10 cellular contexts compared by ENCODE assay signal in the genomic region with DNA sequence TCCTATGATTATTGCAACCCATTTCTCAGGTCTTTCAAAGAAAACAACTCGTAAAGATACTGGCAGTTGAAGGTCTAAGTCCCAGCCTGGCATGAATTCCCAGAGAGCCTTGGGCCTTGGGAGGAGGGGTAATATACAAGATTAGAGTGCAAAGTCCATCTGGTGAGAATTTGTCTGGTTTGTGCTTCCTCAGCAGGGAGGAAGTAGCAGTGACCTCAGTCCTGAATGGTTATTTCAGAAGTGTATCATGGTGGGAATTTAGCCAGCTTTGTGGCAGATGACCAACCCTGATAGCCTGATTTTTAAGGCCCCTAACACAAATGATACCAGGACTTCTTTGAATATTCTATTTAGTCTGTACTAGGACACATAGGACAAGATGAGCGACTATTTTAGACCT.
DNase-seq lines count a peak whose midpoint lies in the region; ATAC-seq and TF ChIP-seq lines count a peak whose summit lies in the region.
"Had no signal": no experiment of that assay in that cellular context is flagged by ENCODE, and none has a peak within 500 bp of the region (broad histone marks: within the 10 kb centered on the region; RNA-seq: fewer than 3 reads in every experiment).

No MANE protein-coding gene starts in this region.

- no peaks in the 10 kb centered on the region for H3K36me3 Mint-ChIP-seq in activated T-cell treated with anti-CD3 and anti-CD28 coated beads, Interleukin-2, amount 50 U/mL, for 72 hours (ENCODE audit: insufficient read depth in 2 of 2)
- H3K36me3 Mint-ChIP-seq in activated CD4-positive, alpha-beta memory T cell treated with anti-CD3 and anti-CD28 coated beads, Interleukin-2, amount 10 ng/mL, durations not matched to agents 7 days and 5 days (ENCODE audit: low read depth) = no peaks in the 10 kb centered on the region

- in situ Hi-C loops in ACHN (cut with HindIII; ENCODE audit: low pct_ligation_motif_present, low pct_unique_long_range_greater_than_20kb, low sequenced_read_pairs) = no loop called here

- H3K4me3 ChIP-seq in foreskin fibroblast (ENCODE audit: low read depth in 1 of 2, low read length in 2 of 2) (no peak overlapping the region), thyroid gland (replicated peaks in 1 of 3) (no peak overlapping the region)
- H3K4me3 ChIP-seq: MG63 had no signal

- 87% methylated on average over 2 of the region's 2 CpGs for WGBS in thyroid gland, 2 donors

- no peak for DNase-seq in activated T-cell treated with anti-CD3 and anti-CD28 coated beads, Interleukin-2, amount 50 U/mL, for 72 hours
- DNase-seq in activated T-cell treated with anti-CD3 and anti-CD28 coated beads, Interleukin-2, amount 50 U/mL, for 48 hours = no peak
- DNase-seq in RKO (ENCODE audit: low spot score) = peak; percentile 34
- DNase-seq in foreskin fibroblast = peak; percentile 60 to 69
- no peak for DNase-seq in thyroid gland
- no peak for DNase-seq in ACHN
- no peak for DNase-seq in stimulated activated CD4-positive, alpha-beta T cell treated with anti-CD3 and anti-CD28 coated beads, Interleukin-4, amount 100 ng/mL, for 24 hours
- DNase-seq in activated CD4-positive, alpha-beta memory T cell treated with anti-CD3 and anti-CD28 coated beads, Interleukin-2, amount 10 ng/mL, durations not matched to agents 7 days and 5 days = no peak
- DNase-seq: effector CD4-positive, alpha-beta T cell; MG63 had no signal

- no peaks in the 10 kb centered on the region for H3K9me3 Mint-ChIP-seq in activated T-cell treated with anti-CD3 and anti-CD28 coated beads, Interleukin-2, amount 50 U/mL, for 72 hours
- no peaks in the 10 kb centered on the region for H3K9me3 Mint-ChIP-seq in activated CD4-positive, alpha-beta memory T cell treated with anti-CD3 and anti-CD28 coated beads, Interleukin-2, amount 10 ng/mL, durations not matched to agents 7 days and 5 days

- intact Hi-C loops in thyroid gland (cut with DNase I) = no loop called here

- CTCF ChIA-PET in activated CD4-positive, alpha-beta memory T cell treated with anti-CD3 and anti-CD28 coated beads, Interleukin-2, amount 10 ng/mL, durations not matched to agents 7 days and 5 days (lab: Charles Lee) = no interaction called here

- TF ChIP-seq POLR2A in thyroid gland (IDR thresholded peaks at IDR 0.05) = no peak

- H3K36me3 ChIP-seq in thyroid gland = no peaks in the 10 kb centered on the region
- H3K36me3 ChIP-seq: MG63 had no signal

- TF ChIP-seq CTCF in foreskin fibroblast (IDR thresholded peaks at IDR 0.05; ENCODE audit: low read depth, low read length) (no peak), thyroid gland (IDR thresholded peaks at IDR 0.05) (no peak)

- no peaks in the 10 kb centered on the region for H3K27me3 ChIP-seq in thyroid gland
- H3K27me3 ChIP-seq: MG63 had no signal

- no peak for ATAC-seq in activated T-cell treated with anti-CD3 and anti-CD28 coated beads, Interleukin-2, amount 50 U/mL, for 72 hours (replicated peaks in 1 of 2)

- POLR2A ChIA-PET in activated CD4-positive, alpha-beta memory T cell treated with anti-CD3 and anti-CD28 coated beads, Interleukin-2, amount 10 ng/mL, durations not matched to agents 7 days and 5 days (lab: Charles Lee) = no interaction called here

- H3K27ac ChIP-seq in thyroid gland = peak overlapping the region; percentile 68 to 88 (median 88)

- H3K4me1 Mint-ChIP-seq in activated T-cell treated with anti-CD3 and anti-CD28 coated beads, Interleukin-2, amount 50 U/mL, for 72 hours (ENCODE audit: low read depth) = peaks cover 18% of the 10 kb centered on the region
- peaks cover 12% of the 10 kb centered on the region for H3K4me1 Mint-ChIP-seq in activated CD4-positive, alpha-beta memory T cell treated with anti-CD3 and anti-CD28 coated beads, Interleukin-2, amount 10 ng/mL, durations not matched to agents 7 days and 5 days

- H3K27me3 Mint-ChIP-seq in activated T-cell treated with anti-CD3 and anti-CD28 coated beads, Interleukin-2, amount 50 U/mL, for 72 hours (ENCODE audit: low read depth) = no peaks in the 10 kb centered on the region
- H3K27me3 Mint-ChIP-seq in activated CD4-positive, alpha-beta memory T cell treated with anti-CD3 and anti-CD28 coated beads, Interleukin-2, amount 10 ng/mL, durations not matched to agents 7 days and 5 days = no peaks in the 10 kb centered on the region

- peaks cover 52 to 60% of the 10 kb centered on the region in 2 donors for H3K4me1 ChIP-seq in thyroid gland

- H3K9me3 ChIP-seq in thyroid gland = no peaks in the 10 kb centered on the region
- H3K9me3 ChIP-seq: MG63 had no signal

- H3K27ac Mint-ChIP-seq in activated T-cell treated with anti-CD3 and anti-CD28 coated beads, Interleukin-2, amount 50 U/mL, for 72 hours = peak overlapping the region; percentile 54
- no peak overlapping the region for H3K27ac Mint-ChIP-seq in activated CD4-positive, alpha-beta memory T cell treated with anti-CD3 and anti-CD28 coated beads, Interleukin-2, amount 10 ng/mL, durations not matched to agents 7 days and 5 days

- H3K4me3 Mint-ChIP-seq in activated T-cell treated with anti-CD3 and anti-CD28 coated beads, Interleukin-2, amount 50 U/mL, for 72 hours = no peak overlapping the region
- H3K4me3 Mint-ChIP-seq in activated CD4-positive, alpha-beta memory T cell treated with anti-CD3 and anti-CD28 coated beads, Interleukin-2, amount 10 ng/mL, durations not matched to agents 7 days and 5 days = no peak overlapping the region

Comparison
In these comparisons a context has a peak if more than half of its experiments do, and no peak if none do; other contexts are left out.
1. DNase-seq: peak in RKO (single experiment) and foreskin fibroblast (2 of 2); none in activated T-cell treated with anti-CD3 and anti-CD28 coated beads, Interleukin-2, amount 50 U/mL, for 72 hours (0 of 2), activated T-cell treated with anti-CD3 and anti-CD28 coated beads, Interleukin-2, amount 50 U/mL, for 48 hours (0 of 2), thyroid gland (0 of 2), ACHN (single experiment), stimulated activated CD4-positive, alpha-beta T cell treated with anti-CD3 and anti-CD28 coated beads, Interleukin-4, amount 100 ng/mL, for 24 hours (single experiment) and activated CD4-positive, alpha-beta memory T cell treated with anti-CD3 and anti-CD28 coated beads, Interleukin-2, amount 10 ng/mL, durations not matched to agents 7 days and 5 days (single experiment).